17 cellular contexts compared by ENCODE assay signal in genomic region chr9:79382468-79382867, GRCh38.
DNase-seq lines count a peak whose midpoint lies in the region; ATAC-seq, FAIRE-seq and TF ChIP-seq lines count a peak whose summit lies in the region.
"Had no signal": no experiment of that assay in that cellular context is flagged by ENCODE, and none has a peak within 500 bp of the region (broad histone marks: within the 10 kb centered on the region; RNA-seq: fewer than 3 reads in every experiment).

No MANE protein-coding gene starts in this region.

- peak; percentile 39 for FAIRE-seq in A549 (lab: Jason Lieb, UNC)
- FAIRE-seq: endothelial cell of umbilical vein had no signal

- TF ChIP-seq POLR2A in A549 (IDR thresholded peaks at IDR 0.05; ENCODE audit: low read length) = no peak

- H3K27ac ChIP-seq in A549 (no peak overlapping the region), psoas muscle (no peak overlapping the region)

- 6% methylated on average over 2 of the region's 2 CpGs for WGBS in A549 (ENCODE audit: missing lambda C conversion rate)
- 19 to 38% (median 23%) methylated on average over 2 of the region's 2 CpGs for WGBS in psoas muscle, 3 donors

- intact Hi-C loops in psoas muscle (cut with DNase I) = no loop called here

- no peak overlapping the region for H3K4me3 ChIP-seq in A549
- no peak overlapping the region for H3K4me3 ChIP-seq in psoas muscle

- H3K36me3 ChIP-seq in psoas muscle (ENCODE audit: insufficient read depth in 1 of 2, low read depth in 1 of 2) = no peaks in the 10 kb centered on the region

- TF ChIP-seq CTCF in A549 (IDR thresholded peaks at IDR 0.05) (no peak), psoas muscle (IDR thresholded peaks at IDR 0.05) (no peak)

- no peak for TF ChIP-seq EP300 in A549 (IDR thresholded peaks at IDR 0.05)

- ATAC-seq in A549 = no peak
- ATAC-seq in HG02623 (IDR thresholded peaks at IDR 0.05; ENCODE audit: unreplicated experiment) = no peak
- no peak for ATAC-seq in psoas muscle

- CTCF ChIA-PET in A549 (lab: Yijun Ruan, JAX) = no interaction called here

- H3K4me1 ChIP-seq in A549 (peaks cover 9% of the 10 kb centered on the region; the same call in 2 of the 3 replicates), psoas muscle (no peaks in the 10 kb centered on the region)

- POLR2A ChIA-PET in A549 (lab: Yijun Ruan, JAX) = no interaction called here

- TF ChIP-seq RAD21 in A549 (conservative IDR thresholded peaks at IDR 0.05 in 1 of 2, IDR thresholded peaks at IDR 0.05 in 1 of 2) = no peak

- no peaks in the 10 kb centered on the region for H3K27me3 ChIP-seq in psoas muscle (ENCODE audit: insufficient read depth in 3 of 3, low read length in 2 of 3)

- H3K4me2 ChIP-seq in A549 = peak overlapping the region; percentile 10; the same call in 1 of the 3 replicates

- peak in 1 of 2 experiments; percentile 12 for DNase-seq in A549 (ENCODE audit: low read depth in 1 of 2, low spot score in 1 of 2)
- peak; percentile 6 for DNase-seq in ELR (ENCODE audit: low read depth)
- DNase-seq in NCI-H226 = peak; percentile 39
- DNase-seq in glomerular visceral epithelial cell (ENCODE audit: extremely low spot score) = peak; percentile 36
- no peak for DNase-seq in NCI-H524 treated with DMSO at 0.1 percent for 48 hours (lab: John Stamatoyannopoulos, UW)
- no peak for DNase-seq in NCI-H2171 treated with DMSO at 0.1 percent for 48 hours (lab: John Stamatoyannopoulos, UW)
- no peak for DNase-seq in psoas muscle
- DNase-seq: activated B cell treated with CpG ODN at 0.5 μM for 24 hours; activated gamma-delta T cell; CD8-positive, alpha-beta memory T cell; GF-D8; NCI-H1092 treated with DMSO at 0.1 percent for 48 hours; retina; Right ventricle myocardium superior; stimulated activated CD4-positive, alpha-beta T cell treated with anti-CD3 and anti-CD28 coated beads, Interleukin-15, amount 100 ng/mL, for 24 hours had no signal

- peaks cover 2% of the 10 kb centered on the region; the same call in 1 of the 3 replicates for H3K9me3 ChIP-seq in A549
- peaks cover 3% of the 10 kb centered on the region for H3K9me3 ChIP-seq in psoas muscle

TF ChIP-seq in A549, 52 proteins besides CTCF, POLR2A, EP300 and RAD21:
- no peak for TF ChIP-seq SMC3 (IDR thresholded peaks at IDR 0.05)
- TF ChIP-seq ZC3H11A (IDR thresholded peaks at IDR 0.05) = no peak
- TF ChIP-seq HOXA7 (CRISPR knock-in tag; IDR thresholded peaks at IDR 0.05) = no peak
- no peak for TF ChIP-seq HOXB5 (CRISPR knock-in tag; IDR thresholded peaks at IDR 0.05)
- no peak for TF ChIP-seq NR3C1 (IDR thresholded peaks at IDR 0.05)
- no peak for TF ChIP-seq ESRRA (IDR thresholded peaks at IDR 0.05; ENCODE audit: borderline replicate concordance, low read length)
- TF ChIP-seq PHF8 (IDR thresholded peaks at IDR 0.05; ENCODE audit: borderline replicate concordance, low read depth) = no peak
- no peak for TF ChIP-seq JUNB (IDR thresholded peaks at IDR 0.05)
- no peak for TF ChIP-seq RCOR1 (IDR thresholded peaks at IDR 0.05; ENCODE audit: low read depth, low read length)
- no peak for TF ChIP-seq TP53 (CRISPR knock-in tag; IDR thresholded peaks at IDR 0.05)
- no peak for TF ChIP-seq HMGXB4 (CRISPR knock-in tag; IDR thresholded peaks at IDR 0.05; ENCODE audit: borderline replicate concordance)
- TF ChIP-seq RFX5 (IDR thresholded peaks at IDR 0.05) = no peak
- TF ChIP-seq CHD2 (IDR thresholded peaks at IDR 0.05; ENCODE audit: low read length, partially characterized antibody) = no peak
- TF ChIP-seq FOSL2 (IDR thresholded peaks at IDR 0.05) = no peak
- no peak for TF ChIP-seq FOSL2 (CRISPR knock-in tag; IDR thresholded peaks at IDR 0.05)

Comparison
In these comparisons a context has a peak if more than half of its experiments do, and no peak if none do; other contexts are left out.
1. DNase-seq: peak in ELR (single experiment), NCI-H226 (single experiment) and glomerular visceral epithelial cell (single experiment); none in NCI-H524 treated with DMSO at 0.1 percent for 48 hours (single experiment), NCI-H2171 treated with DMSO at 0.1 percent for 48 hours (single experiment) and psoas muscle (0 of 2).